ENCODE assay signal across 8 cellular contexts in the genomic region with DNA sequence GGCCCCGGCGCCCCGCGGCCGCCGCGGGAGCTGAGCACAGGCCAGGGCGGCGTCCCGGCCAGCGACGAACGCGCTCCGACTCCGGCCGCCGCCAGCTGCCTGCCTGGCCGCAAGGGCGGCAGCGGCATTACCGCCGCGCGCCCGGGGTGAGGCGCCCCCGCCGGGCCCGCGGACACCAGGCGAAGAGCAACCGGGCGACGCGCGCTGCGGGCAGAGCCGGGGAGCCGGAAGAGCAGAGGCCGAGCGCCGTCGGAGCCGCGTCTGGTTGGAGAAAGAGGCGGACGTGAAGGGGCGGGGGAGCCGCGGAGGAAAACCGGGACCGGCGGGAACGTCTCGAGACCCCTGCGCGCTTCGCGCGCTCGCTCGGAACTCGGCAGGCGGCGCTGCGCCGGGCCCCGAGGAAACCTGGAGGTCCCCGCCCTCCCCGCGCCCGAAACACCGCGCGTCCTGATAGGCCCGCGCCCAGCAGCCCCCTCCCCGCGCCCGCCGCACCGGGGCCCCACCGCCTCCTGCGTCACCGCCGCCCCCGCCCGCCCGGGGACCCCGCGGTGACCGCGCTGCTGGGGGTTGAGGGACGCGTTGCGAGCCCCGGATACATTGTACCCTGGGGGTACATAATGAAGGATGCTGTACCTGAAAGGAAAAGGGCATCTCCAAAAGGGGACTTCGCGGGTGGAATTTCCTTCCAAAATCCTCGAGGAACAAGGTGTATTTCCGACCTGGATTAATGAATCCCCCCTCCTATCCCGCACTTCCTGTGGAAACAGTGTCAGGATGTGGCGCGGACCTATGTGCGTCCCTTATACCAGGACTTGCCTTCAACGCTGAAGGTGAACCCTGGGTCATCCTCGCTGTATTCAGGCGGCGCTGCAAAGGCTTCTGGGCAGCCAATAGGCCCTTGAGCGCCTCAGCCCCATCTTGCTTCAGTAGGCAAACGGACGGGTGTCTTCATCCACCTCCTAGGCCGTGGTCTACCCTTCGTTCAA. TPM values are rescaled to one million over a fixed set of nuclear protein-coding genes. Genes with fewer than 3 reads are reported as not detected.
DNase-seq lines count a peak whose midpoint lies in the region; ATAC-seq lines count a peak whose summit lies in the region.

No MANE protein-coding gene starts in this region.

- intact Hi-C loops in head of caudate nucleus (cut with DNase I): no loop called here

- no peaks in the 10 kb centered on the region for H3K36me3 Mint-ChIP-seq in activated naive CD4-positive, alpha-beta T cell treated with anti-CD3 and anti-CD28 coated beads, Interleukin-2, amount 50 U/mL, for 24 hours

- H3K4me1 Mint-ChIP-seq in activated naive CD4-positive, alpha-beta T cell treated with anti-CD3 and anti-CD28 coated beads, Interleukin-2, amount 50 U/mL, for 24 hours: peaks cover 13% of the 10 kb centered on the region

- H3K27me3 Mint-ChIP-seq in activated naive CD4-positive, alpha-beta T cell treated with anti-CD3 and anti-CD28 coated beads, Interleukin-2, amount 50 U/mL, for 24 hours: peaks cover 36% of the 10 kb centered on the region

- peak overlapping the region; percentile 85 for H3K4me3 Mint-ChIP-seq in activated naive CD4-positive, alpha-beta T cell treated with anti-CD3 and anti-CD28 coated beads, Interleukin-2, amount 50 U/mL, for 24 hours

- in situ Hi-C loops in G401 (cut with HindIII; ENCODE audit: low sequenced_read_pairs): no loop called here
- in situ Hi-C loops in KBM-7 (cut with MboI; ENCODE audit: low pct_unique_long_range_greater_than_20kb, low sequenced_read_pairs): no loop called here

- DNase-seq in G401 (ENCODE audit: low spot score) (peak; percentile 80), KBM-7 (peak; percentile 88), RPMI7951 (ENCODE audit: low read depth) (peak; percentile 54), head of caudate nucleus (peak; percentile 46 to 94 (median 84)), occipital lobe (lab: John Stamatoyannopoulos, UW) (peak; percentile 48), ureter (ENCODE audit: low spot score) (peak; percentile 67)

- peak; percentile 74 for ATAC-seq in GM21717 (IDR thresholded peaks at IDR 0.05; ENCODE audit: unreplicated experiment)

- no peak overlapping the region for H3K27ac Mint-ChIP-seq in activated naive CD4-positive, alpha-beta T cell treated with anti-CD3 and anti-CD28 coated beads, Interleukin-2, amount 50 U/mL, for 24 hours

- H3K9me3 Mint-ChIP-seq in activated naive CD4-positive, alpha-beta T cell treated with anti-CD3 and anti-CD28 coated beads, Interleukin-2, amount 50 U/mL, for 24 hours: no peaks in the 10 kb centered on the region

RNA-seq across cellular contexts. Expression of gene B4GALT6, which starts 1.0 kb away (rescaled TPM):
- total RNA-seq in G401 (2014; rRNA removed; shearing (Covaris generic)): 0.75 TPM in 1 of 2 replicates, not detected in the other
- 2.4 and 2.8 TPM in 2 replicates for total RNA-seq in RPMI7951 (2014; rRNA removed; shearing (Covaris generic))
- total RNA-seq in occipital lobe (8.1 TPM), ureter (8.9 TPM)

Comparison
In these comparisons a context has a peak if more than half of its experiments do, and no peak if none do; other contexts are left out.
1. Peak in every context shown above with its lines: DNase-seq and ATAC-seq.